18 cellular contexts compared by ENCODE assay signal in genomic region chr5:19625562-19625961, GRCh38.
DNase-seq lines count a peak whose midpoint lies in the region; ATAC-seq, FAIRE-seq and TF ChIP-seq lines count a peak whose summit lies in the region.
"Had no signal": no experiment of that assay in that cellular context is flagged by ENCODE, and none has a peak within 500 bp of the region (broad histone marks: within the 10 kb centered on the region; RNA-seq: fewer than 3 reads in every experiment).

No MANE protein-coding gene starts in this region.

- H3K4me1 ChIP-seq in GM23338 (ENCODE audit: insufficient read depth) (no peaks in the 10 kb centered on the region), H1 (replicated peaks in 1 of 4; ENCODE audit: control insufficient read depth in 3 of 4, insufficient read depth in 4 of 4, low read length in 3 of 4) (no peaks in the 10 kb centered on the region), tibial nerve (no peaks in the 10 kb centered on the region)

- TF ChIP-seq CTCF in GM23338 (conservative IDR thresholded peaks at IDR 0.05; ENCODE audit: low read depth in 2 of 2) = no peak
- TF ChIP-seq CTCF in H1 (IDR thresholded peaks at IDR 0.05; ENCODE audit: control extremely low read depth in 1 of 3, insufficient read depth in 1 of 3, low read depth in 1 of 3, low read length in 3 of 3) = no peak
- TF ChIP-seq CTCF in tibial nerve (IDR thresholded peaks at IDR 0.05) = no peak

- H3K56ac ChIP-seq in H1 (replicated peaks; ENCODE audit: insufficient read length, low read depth, low read length) = no peak overlapping the region

- no peak overlapping the region for H3K18ac ChIP-seq in H1 (ENCODE audit: extremely low read depth, low read length)

- no peak overlapping the region for H3K27ac Mint-ChIP-seq in GM23338
- H3K27ac Mint-ChIP-seq: CD4-positive, alpha-beta memory T cell; H9; HFFc6 had no signal

- no peak for TF ChIP-seq RAD21 in H1 (IDR thresholded peaks at IDR 0.05 in 1 of 2, conservative IDR thresholded peaks at IDR 0.05 in 1 of 2; ENCODE audit: low read depth in 2 of 2, low read length in 2 of 2)

- peaks cover 2% of the 10 kb centered on the region for H3K27me3 Mint-ChIP-seq in GM23338 (ENCODE audit: insufficient read depth, low read depth, poor library complexity)
- H3K27me3 Mint-ChIP-seq: CD4-positive, alpha-beta memory T cell had no signal

- peak; percentile 20 for FAIRE-seq in H54 (lab: Jason Lieb, UNC)
- FAIRE-seq in H1 (lab: Jason Lieb, UNC) = no peak
- FAIRE-seq: GM12891, GM18507 had no signal

- intact Hi-C loops in sciatic nerve (cut with DNase I) = no loop called here

- H3K9me3 ChIP-seq in H1 (ENCODE audit: insufficient read depth in 2 of 2, low read depth in 1 of 2, low read length in 1 of 2) (no peaks in the 10 kb centered on the region), tibial nerve (no peaks in the 10 kb centered on the region)

- POLR2A ChIA-PET in H1 (lab: Charles Lee; ENCODE audit: partially characterized antibody) = no interaction called here

- WGBS in H1 (ENCODE audit: extremely low coverage in 1 of 2, insufficient coverage in 1 of 2, insufficient read length in 1 of 2, insufficient replicate concordance in 2 of 2, low coverage in 1 of 2, low lambda C conversion rate in 2 of 2, missing lambda C conversion rate in 1 of 2), 2 experiments = 89% methylated on average over 3 of the region's 3 CpGs; no CpG with 5 or more reads in 1 of the 2 experiments
- 46 to 55% methylated on average over 3 of the region's 3 CpGs for WGBS in tibial nerve, 2 donors

- H3K27ac ChIP-seq in GM23338 (ENCODE audit: low read depth) (no peak overlapping the region), H1 (ENCODE audit: low read depth, low read length) (no peak overlapping the region), tibial nerve (peak overlapping the region in 1 of 4 donors; percentile 54)

- no peak overlapping the region for H3K14ac ChIP-seq in H1 (ENCODE audit: insufficient read length)

- H4K5ac ChIP-seq in H1 (ENCODE audit: insufficient read length, low read depth, low read length) = no peak overlapping the region

- H4K91ac ChIP-seq in H1 (replicated peaks; ENCODE audit: insufficient read length, low read length) = no peak overlapping the region

- CTCF ChIA-PET in H1 (lab: Charles Lee; ENCODE audit: partially characterized antibody) = interaction anchor here (0.7 to 0.9 kb wide), 2 partner anchors 120 to 1010 kb away, joined by 3 read pairs; no protein-coding TSS in a partner anchor

- H2BK5ac ChIP-seq in H1 (ENCODE audit: low read depth, low read length) = no peak overlapping the region

- TF ChIP-seq POLR2A in H54 (IDR thresholded peaks at IDR 0.05; ENCODE audit: low read depth, low read length) (no peak), H1 (IDR thresholded peaks at IDR 0.05; ENCODE audit: control extremely low read depth in 1 of 2, low read depth in 2 of 2, low read length in 2 of 2) (no peak), tibial nerve (IDR thresholded peaks at IDR 0.05) (no peak)

- no peaks in the 10 kb centered on the region for H3K23me2 ChIP-seq in H1 (ENCODE audit: low read depth, low read length)

- 0 out of 2 replicates have a peak, but pooled peaks cover 2% of the 10 kb centered on the region for H3K9me2 ChIP-seq in GM23338 (ENCODE audit: insufficient read depth)

- H3K4me3 Mint-ChIP-seq in GM23338 = no peak overlapping the region
- H3K4me3 Mint-ChIP-seq: CD4-positive, alpha-beta memory T cell; H9; HFFc6 had no signal

- no peak for ATAC-seq in GM23338
- ATAC-seq in sciatic nerve = peak; percentile 67

- H3K79me2 ChIP-seq in GM23338 (replicated peaks; ENCODE audit: insufficient read depth) (no peaks in the 10 kb centered on the region), H1 (ENCODE audit: control insufficient read depth in 1 of 2, insufficient read depth in 2 of 2, low read length in 2 of 2) (no peaks in the 10 kb centered on the region)

- no peak overlapping the region for H2BK120ac ChIP-seq in H1 (replicated peaks; ENCODE audit: low read depth, low read length)

- no peaks in the 10 kb centered on the region for H3F3A ChIP-seq in GM23338 (replicated peaks; ENCODE audit: low read depth)

- H2AK5ac ChIP-seq in H1 (ENCODE audit: low read depth, low read length) = no peak overlapping the region

- no peak overlapping the region for H3K4me2 ChIP-seq in GM23338
- H3K4me2 ChIP-seq in H1 (ENCODE audit: insufficient read depth in 1 of 2, low read depth in 2 of 2, low read length in 2 of 2) = no peak overlapping the region

- H2AFZ ChIP-seq in GM23338 (peak overlapping the region; percentile 44; the same call in 1 of the 2 replicates), H1 (ENCODE audit: low read length) (0 out of 2 replicates have a peak overlapping the region, but pooled peaks have one; percentile 58)

- H3K27me3 ChIP-seq in GM23338 (ENCODE audit: insufficient read depth) (no peaks in the 10 kb centered on the region), H1 (replicated peaks in 1 of 4; ENCODE audit: control insufficient read depth in 3 of 4, extremely low read depth in 1 of 4, insufficient read depth in 3 of 4, low read length in 3 of 4) (no peaks in the 10 kb centered on the region), tibial nerve (no peaks in the 10 kb centered on the region)

- H4K20me1 ChIP-seq in GM23338 (replicated peaks; ENCODE audit: insufficient read depth) (no peaks in the 10 kb centered on the region), H1 (replicated peaks in 1 of 2; ENCODE audit: control insufficient read depth in 1 of 2, insufficient read depth in 2 of 2, low read length in 2 of 2) (no peaks in the 10 kb centered on the region)

- H3K4ac ChIP-seq in H1 (replicated peaks; ENCODE audit: insufficient read length, low read depth, low read length) = no peak overlapping the region

- H3K4me1 Mint-ChIP-seq in GM23338 = no peaks in the 10 kb centered on the region
- H3K4me1 Mint-ChIP-seq: CD4-positive, alpha-beta memory T cell; H9 had no signal

- no peak overlapping the region for H2BK15ac ChIP-seq in H1 (ENCODE audit: low read length)

- no peak overlapping the region for H2BK20ac ChIP-seq in H1 (ENCODE audit: low read length)

- no peaks in the 10 kb centered on the region for H3K79me1 ChIP-seq in H1 (ENCODE audit: low read depth, low read length)

- H3K9me3 Mint-ChIP-seq in GM23338 = no peaks in the 10 kb centered on the region
- H3K9me3 Mint-ChIP-seq: H9 had no signal

- TF ChIP-seq EP300 in H1 (IDR thresholded peaks at IDR 0.05; ENCODE audit: borderline replicate concordance in 1 of 2, low read depth in 2 of 2, low read length in 2 of 2) (no peak), tibial nerve (IDR thresholded peaks at IDR 0.05) (no peak)

- H2BK12ac ChIP-seq in H1 (ENCODE audit: low read depth, low read length) = no peak overlapping the region

- no peaks in the 10 kb centered on the region for H3K36me3 Mint-ChIP-seq in GM23338 (ENCODE audit: low read depth)
- H3K36me3 Mint-ChIP-seq: CD4-positive, alpha-beta memory T cell had no signal

- no peak overlapping the region for H4K8ac ChIP-seq in H1 (ENCODE audit: extremely low read depth, insufficient read depth, low read length)

- no peak overlapping the region for H3K23ac ChIP-seq in H1 (ENCODE audit: insufficient read length)

- H3K4me3 ChIP-seq in GM23338 (no peak overlapping the region), H1 (ENCODE audit: extremely low read depth in 1 of 4, insufficient read depth in 2 of 4, low read depth in 3 of 4, low read length in 4 of 4) (no peak overlapping the region), tibial nerve (no peak overlapping the region)

- no peak overlapping the region for H3K9ac ChIP-seq in H1 (replicated peaks in 1 of 4; ENCODE audit: extremely low read depth in 1 of 4, low read depth in 3 of 4, low read length in 3 of 4)

- H3K36me3 ChIP-seq in GM23338 (ENCODE audit: insufficient read depth) (no peaks in the 10 kb centered on the region), H1 (ENCODE audit: control insufficient read depth in 2 of 4, insufficient read depth in 4 of 4, low read length in 3 of 4) (no peaks in the 10 kb centered on the region), tibial nerve (no peaks in the 10 kb centered on the region)

- DNase-seq in GM23338 (ENCODE audit: low spot score) = no peak
- no peak for DNase-seq in H54 (ENCODE audit: insufficient read length, low spot score)
- DNase-seq in H1 (ENCODE audit: low read depth in 1 of 2, low spot score in 2 of 2) = no peak
- DNase-seq in sciatic nerve (ENCODE audit: low spot score) = peak; percentile 58
- DNase-seq in stimulated activated CD4-positive, alpha-beta T cell treated with anti-CD3 and anti-CD28 coated beads, Interleukin-4, amount 100 ng/mL, for 24 hours = no peak
- DNase-seq in tibial nerve (ENCODE audit: low spot score in 2 of 2) = no peak
- DNase-seq: C1 segment of cervical spinal cord; Calu3; CD4-positive, alpha-beta memory T cell; COR-L47; DMS53; DMS79 treated with DMSO at 0.1 percent for 48 hours; GF-D8; GOT3; H9; HFFc6 had no signal

TF ChIP-seq in GM23338, 12 proteins besides CTCF, POLR2A, EP300 and RAD21 (continues in another document):
- TF ChIP-seq CREB1 (CRISPR knock-in tag; IDR thresholded peaks at IDR 0.05; ENCODE audit: low read depth) (no peak), ZNF331 (CRISPR knock-in tag; IDR thresholded peaks at IDR 0.05; ENCODE audit: low read depth) (no peak), NANOG (IDR thresholded peaks at IDR 0.05; ENCODE audit: borderline replicate concordance) (no peak)
- TF ChIP-seq, protein P1, sequence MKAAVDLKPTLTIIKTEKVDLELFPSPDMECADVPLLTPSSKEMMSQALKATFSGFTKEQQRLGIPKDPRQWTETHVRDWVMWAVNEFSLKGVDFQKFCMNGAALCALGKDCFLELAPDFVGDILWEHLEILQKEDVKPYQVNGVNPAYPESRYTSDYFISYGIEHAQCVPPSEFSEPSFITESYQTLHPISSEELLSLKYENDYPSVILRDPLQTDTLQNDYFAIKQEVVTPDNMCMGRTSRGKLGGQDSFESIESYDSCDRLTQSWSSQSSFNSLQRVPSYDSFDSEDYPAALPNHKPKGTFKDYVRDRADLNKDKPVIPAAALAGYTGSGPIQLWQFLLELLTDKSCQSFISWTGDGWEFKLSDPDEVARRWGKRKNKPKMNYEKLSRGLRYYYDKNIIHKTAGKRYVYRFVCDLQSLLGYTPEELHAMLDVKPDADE (IDR thresholded peaks at IDR 0.05) = no peak

TF ChIP-seq in H1, 55 proteins besides CTCF, POLR2A, EP300 and RAD21 (continues in another document):
- TF ChIP-seq FOSL1 (IDR thresholded peaks at IDR 0.05; ENCODE audit: insufficient read depth, low read depth, low read length) = no peak
- no peak for TF ChIP-seq TAF7 (optimal IDR thresholded peaks at IDR 0.05; ENCODE audit: borderline replicate concordance, low read depth, low read length)
- no peak for TF ChIP-seq TEAD4 (IDR thresholded peaks at IDR 0.05; ENCODE audit: low read depth, low read length)
- no peak for TF ChIP-seq TAF1 (IDR thresholded peaks at IDR 0.05; ENCODE audit: low read depth, low read length)
- TF ChIP-seq RXRA (IDR thresholded peaks at IDR 0.05; ENCODE audit: insufficient read depth, low read depth, low read length) = no peak
- no peak for TF ChIP-seq ASH2L (IDR thresholded peaks at IDR 0.05; ENCODE audit: low read length)
- no peak for TF ChIP-seq RBBP5 (IDR thresholded peaks at IDR 0.05; ENCODE audit: borderline replicate concordance, low read depth, low read length)
- no peak for TF ChIP-seq JUND (IDR thresholded peaks at IDR 0.05; ENCODE audit: low read length)
